Comparison of ENCODE assay signal across 13 cellular contexts in genomic region chr1:180235077-180235501, GRCh38. TPM values are rescaled to one million over a fixed set of nuclear protein-coding genes. Genes with fewer than 3 reads are reported as not detected.
DNase-seq lines count a peak whose midpoint lies in the region; ATAC-seq and TF ChIP-seq lines count a peak whose summit lies in the region.
"Had no signal": no experiment of that assay in that cellular context is flagged by ENCODE, and none has a peak within 500 bp of the region (broad histone marks: within the 10 kb centered on the region; RNA-seq: fewer than 3 reads in every experiment).

No MANE protein-coding gene starts in this region.

- ATAC-seq in activated naive CD8-positive, alpha-beta T cell treated with anti-CD3 and anti-CD28 coated beads, Interleukin-2, amount 50 U/mL, for 24 hours = no peak
- ATAC-seq: activated CD8-positive, alpha-beta T cell treated with anti-CD3 and anti-CD28 coated beads for 36 hours had no signal

- H3K9me3 Mint-ChIP-seq in activated naive CD8-positive, alpha-beta T cell treated with anti-CD3 and anti-CD28 coated beads, Interleukin-2, amount 50 U/mL, for 24 hours = no peaks in the 10 kb centered on the region
- no peaks in the 10 kb centered on the region for H3K9me3 Mint-ChIP-seq in activated naive CD4-positive, alpha-beta T cell treated with anti-CD3 and anti-CD28 coated beads for 36 hours
- peaks cover 0 to 8% (median 0%) of the 10 kb centered on the region in 8 donors for H3K9me3 Mint-ChIP-seq in CD4-positive, alpha-beta memory T cell
- H3K9me3 Mint-ChIP-seq: activated CD8-positive, alpha-beta T cell treated with anti-CD3 and anti-CD28 coated beads for 36 hours had no signal

- H3K4me3 ChIP-seq in liver (ENCODE audit: low read depth in 1 of 3, low read length in 3 of 3) (peak overlapping the region in 2 of 3 donors; percentile 40 to 51), spleen (peak overlapping the region in 6 of 8 donors; percentile 3 to 51 (median 14))
- no peak overlapping the region for H3K4me3 ChIP-seq in CD4-positive, alpha-beta memory T cell (ENCODE audit: low read length in 2 of 2)

- CTCF ChIA-PET in activated naive CD4-positive, alpha-beta T cell treated with anti-CD3 and anti-CD28 coated beads for 36 hours (lab: Charles Lee) = no interaction called here
- CTCF ChIA-PET in CD4-positive, alpha-beta memory T cell (lab: Charles Lee; ENCODE audit: partially characterized antibody) = interaction anchor here (1.1 kb wide), 1 partner anchor 49 kb away, joined by 5 read pairs; no protein-coding TSS in a partner anchor

- H3K27me3 Mint-ChIP-seq in activated naive CD8-positive, alpha-beta T cell treated with anti-CD3 and anti-CD28 coated beads, Interleukin-2, amount 50 U/mL, for 24 hours = peaks cover 90% of the 10 kb centered on the region
- H3K27me3 Mint-ChIP-seq in activated naive CD4-positive, alpha-beta T cell treated with anti-CD3 and anti-CD28 coated beads for 36 hours (ENCODE audit: low read depth) = peaks cover 80% of the 10 kb centered on the region
- peaks cover 61 to 63% of the 10 kb centered on the region in 2 donors for H3K27me3 Mint-ChIP-seq in CD4-positive, alpha-beta memory T cell

- H3K27ac ChIP-seq in liver (ENCODE audit: low read depth in 1 of 2, low read length in 2 of 2) (no peak overlapping the region), spleen (no peak overlapping the region)
- no peak overlapping the region for H3K27ac ChIP-seq in CD4-positive, alpha-beta memory T cell (ENCODE audit: low read depth, low read length)
- H3K27ac ChIP-seq: parathyroid adenoma had no signal

- TF ChIP-seq CTCF in liver (IDR thresholded peaks at IDR 0.05; ENCODE audit: low read depth, low read length, missing input control) = no peak
- no peak for TF ChIP-seq CTCF in spleen (IDR thresholded peaks at IDR 0.05 in 8 of 11, conservative IDR thresholded peaks at IDR 0.05 in 3 of 11)

- no peaks in the 10 kb centered on the region for H3K36me3 Mint-ChIP-seq in activated naive CD8-positive, alpha-beta T cell treated with anti-CD3 and anti-CD28 coated beads, Interleukin-2, amount 50 U/mL, for 24 hours (ENCODE audit: low read depth)
- H3K36me3 Mint-ChIP-seq in activated naive CD4-positive, alpha-beta T cell treated with anti-CD3 and anti-CD28 coated beads for 36 hours (ENCODE audit: low read depth) = no peaks in the 10 kb centered on the region
- peaks cover 0 to 1% of the 10 kb centered on the region in 2 donors for H3K36me3 Mint-ChIP-seq in CD4-positive, alpha-beta memory T cell

- 4% methylated on average over 30 of the region's 30 CpGs for WGBS in liver
- WGBS in spleen, 5 donors = 3 to 4% (median 3%) methylated on average over 20 to 30 of the region's 30 CpGs

- TF ChIP-seq RAD21 in liver (IDR thresholded peaks at IDR 0.05) = no peak

- no peak overlapping the region for H3K9ac ChIP-seq in liver (ENCODE audit: low read depth in 1 of 2, low read length in 2 of 2)
- H3K9ac ChIP-seq: parathyroid adenoma had no signal

- TF ChIP-seq POLR2A in spleen (IDR thresholded peaks at IDR 0.05) = no peak

- no peak overlapping the region for H3K4me3 Mint-ChIP-seq in activated naive CD8-positive, alpha-beta T cell treated with anti-CD3 and anti-CD28 coated beads, Interleukin-2, amount 50 U/mL, for 24 hours
- H3K4me3 Mint-ChIP-seq in activated naive CD4-positive, alpha-beta T cell treated with anti-CD3 and anti-CD28 coated beads for 36 hours = no peak overlapping the region
- peak overlapping the region in 4 of 8 donors; percentile 6 to 70 (median 42) for H3K4me3 Mint-ChIP-seq in CD4-positive, alpha-beta memory T cell

- DNase-seq in DMS79 treated with DMSO at 0.1 percent for 48 hours (lab: John Stamatoyannopoulos, UW) (peak; percentile 19), DMS79 (lab: John Stamatoyannopoulos, UW) (no peak), spleen (no peak), anterior cingulate cortex (lab: John Stamatoyannopoulos, UW) (no peak)
- no peak for DNase-seq in activated naive CD8-positive, alpha-beta T cell treated with anti-CD3 and anti-CD28 coated beads, Interleukin-2, amount 50 U/mL, for 24 hours
- DNase-seq in activated naive CD4-positive, alpha-beta T cell treated with anti-CD3 and anti-CD28 coated beads for 36 hours = no peak
- DNase-seq in CD4-positive, alpha-beta memory T cell = no peak
- DNase-seq: 8988T; activated CD8-positive, alpha-beta T cell treated with anti-CD3 and anti-CD28 coated beads for 36 hours; DMS153; NCI-H69 had no signal

- H3K4me1 Mint-ChIP-seq in activated naive CD8-positive, alpha-beta T cell treated with anti-CD3 and anti-CD28 coated beads, Interleukin-2, amount 50 U/mL, for 24 hours = peaks cover 31% of the 10 kb centered on the region
- peaks cover 48% of the 10 kb centered on the region for H3K4me1 Mint-ChIP-seq in activated naive CD4-positive, alpha-beta T cell treated with anti-CD3 and anti-CD28 coated beads for 36 hours (ENCODE audit: low read depth)
- peaks cover 16 to 57% (median 32%) of the 10 kb centered on the region in 4 donors for H3K4me1 Mint-ChIP-seq in CD4-positive, alpha-beta memory T cell

- peak overlapping the region; percentile 73 for H3K27ac Mint-ChIP-seq in activated naive CD8-positive, alpha-beta T cell treated with anti-CD3 and anti-CD28 coated beads, Interleukin-2, amount 50 U/mL, for 24 hours
- H3K27ac Mint-ChIP-seq in activated naive CD4-positive, alpha-beta T cell treated with anti-CD3 and anti-CD28 coated beads for 36 hours = no peak overlapping the region
- no peak overlapping the region for H3K27ac Mint-ChIP-seq in CD4-positive, alpha-beta memory T cell
- H3K27ac Mint-ChIP-seq: activated CD8-positive, alpha-beta T cell treated with anti-CD3 and anti-CD28 coated beads for 36 hours had no signal

- peaks cover 16 to 49% (median 30%) of the 10 kb centered on the region in 4 donors for H3K27me3 ChIP-seq in liver (ENCODE audit: control insufficient read depth in 4 of 4, insufficient read depth in 4 of 4, low read length in 3 of 4)
- peaks cover 11 to 100% (median 100%) of the 10 kb centered on the region in 7 donors for H3K27me3 ChIP-seq in spleen (replicated peaks in 1 of 7)
- peaks cover 81% of the 10 kb centered on the region for H3K27me3 ChIP-seq in CD4-positive, alpha-beta memory T cell (ENCODE audit: insufficient read depth, low read length)

- H3K4me1 ChIP-seq in liver (ENCODE audit: control insufficient read depth in 4 of 4, insufficient read depth in 4 of 4, low read length in 3 of 4) (peaks cover 23 to 47% (median 47%) of the 10 kb centered on the region in 4 donors), spleen (peaks cover 38 to 71% (median 58%) of the 10 kb centered on the region in 6 donors)
- H3K4me1 ChIP-seq in CD4-positive, alpha-beta memory T cell (ENCODE audit: insufficient read depth, low read length) = peaks cover 50% of the 10 kb centered on the region
- H3K4me1 ChIP-seq: parathyroid adenoma had no signal

- H3K36me3 ChIP-seq in liver (ENCODE audit: control insufficient read depth in 4 of 4, insufficient read depth in 3 of 4, low read depth in 1 of 4, low read length in 3 of 4) = no peaks in the 10 kb centered on the region
- no peaks in the 10 kb centered on the region for H3K36me3 ChIP-seq in spleen
- H3K36me3 ChIP-seq in CD4-positive, alpha-beta memory T cell (ENCODE audit: insufficient read depth, low read length) = no peaks in the 10 kb centered on the region

- POLR2A ChIA-PET in CD4-positive, alpha-beta memory T cell (lab: Charles Lee; ENCODE audit: partially characterized antibody) = no interaction called here

- no peaks in the 10 kb centered on the region for H3K9me3 ChIP-seq in liver (ENCODE audit: control insufficient read depth in 4 of 4, low read length in 3 of 4)
- no peaks in the 10 kb centered on the region for H3K9me3 ChIP-seq in spleen
- H3K9me3 ChIP-seq in CD4-positive, alpha-beta memory T cell (ENCODE audit: control insufficient read depth in 1 of 2, low read length in 2 of 2) = no peaks in the 10 kb centered on the region

- intact Hi-C loops in spleen (cut with DNase I; ENCODE audit: low total_unique reads) = no loop called here
- intact Hi-C loops in activated naive CD4-positive, alpha-beta T cell treated with anti-CD3 and anti-CD28 coated beads for 36 hours (cut with micrococcal nuclease) = no loop called here
- intact Hi-C loops in CD4-positive, alpha-beta memory T cell (cut with micrococcal nuclease) = no loop called here

TF ChIP-seq in liver, 16 proteins besides CTCF, POLR2A, EP300 and RAD21 (continues in another document):
- TF ChIP-seq REST (IDR thresholded peaks at IDR 0.05) = no peak
- TF ChIP-seq HNF4G (IDR thresholded peaks at IDR 0.05) = no peak
- TF ChIP-seq JUND (IDR thresholded peaks at IDR 0.05) = no peak
- TF ChIP-seq MAX (IDR thresholded peaks at IDR 0.05) = no peak
- no peak for TF ChIP-seq TAF1 (conservative IDR thresholded peaks at IDR 0.05)

RNA-seq across cellular contexts. Expression of gene LHX4, which starts 5.0 kb away (rescaled TPM):
- total RNA-seq in liver (under 1 TPM; under 0.01 to 0.09 TPM), spleen (1 to 10 TPM in 1 of 7 donors, under 1 TPM in 1, not detected in 5; 0.68 to 2.0 TPM)
- polyA plus RNA-seq in liver (under 1 TPM; 0.01 to 0.19 TPM), spleen (under 1 TPM; 0.02 to 0.03 (median 0.02) TPM)
- not detected for total RNA-seq in activated naive CD4-positive, alpha-beta T cell treated with anti-CD3 and anti-CD28 coated beads for 36 hours
- total RNA-seq in CD4-positive, alpha-beta memory T cell = not detected
- polyA plus RNA-seq in CD4-positive, alpha-beta memory T cell = under 1 TPM in 1 of 2 donors, not detected in 1; 0.25 TPM
- total RNA-seq: activated CD8-positive, alpha-beta T cell treated with anti-CD3 and anti-CD28 coated beads for 36 hours had no signal

Comparison
In these comparisons a context has a peak if more than half of its experiments do, and no peak if none do; other contexts are left out.
1. H3K4me3 ChIP-seq: peak in liver (2 of 3) and spleen (6 of 8); none in CD4-positive, alpha-beta memory T cell (0 of 2).